Comparison of ENCODE assay signal across 27 cellular contexts in the genomic region with DNA sequence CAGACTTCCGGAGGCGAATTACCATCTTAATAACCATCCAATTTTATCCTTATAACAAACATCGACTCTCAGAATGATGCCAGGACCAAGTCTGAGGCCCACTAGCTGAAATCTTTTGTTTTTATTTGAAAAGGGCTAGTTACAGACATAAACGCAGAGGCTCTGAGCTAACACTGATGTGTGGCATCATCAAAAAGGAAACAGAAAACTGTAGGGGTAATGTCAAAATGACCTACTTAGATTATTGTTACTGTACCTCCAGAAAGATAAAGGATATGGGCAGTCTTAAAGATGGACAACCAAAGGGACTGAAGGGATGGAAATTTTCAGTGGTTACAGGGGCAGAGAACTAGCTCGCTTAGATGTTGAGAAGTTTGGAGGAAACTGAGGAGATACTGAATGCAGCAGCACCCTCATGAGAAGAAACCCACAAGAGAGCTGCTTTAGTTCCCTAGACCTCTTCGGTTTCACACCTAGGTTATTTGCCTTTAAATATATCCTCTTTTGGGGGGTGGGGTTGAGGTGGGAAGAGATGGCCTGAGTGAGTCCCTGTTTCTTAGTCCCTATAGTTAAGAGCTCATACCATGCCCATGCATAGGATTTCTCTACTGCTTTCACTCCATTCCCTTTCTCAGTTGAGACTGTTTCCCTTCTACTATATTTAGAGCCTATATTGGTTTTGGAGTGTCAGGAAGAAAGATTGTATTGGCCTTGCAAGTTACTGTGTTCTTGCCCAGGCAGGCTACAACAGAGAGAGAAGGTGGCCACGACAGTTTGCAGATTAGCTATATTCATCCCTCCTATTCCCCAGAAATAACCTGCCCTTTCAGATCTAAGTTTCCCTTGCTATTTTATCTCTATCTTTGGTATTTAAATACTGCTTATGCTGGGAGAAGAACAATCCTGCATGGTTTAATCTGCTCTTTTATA.
DNase-seq lines count a peak whose midpoint lies in the region; ATAC-seq and TF ChIP-seq lines count a peak whose summit lies in the region.
"Had no signal": no experiment of that assay in that cellular context is flagged by ENCODE, and none has a peak within 500 bp of the region (broad histone marks: within the 10 kb centered on the region; RNA-seq: fewer than 3 reads in every experiment).

No MANE protein-coding gene starts in this region.

- H3K9me3 Mint-ChIP-seq in effector memory CD8-positive, alpha-beta T cell, result no peaks in the 10 kb centered on the region
- H3K9me3 Mint-ChIP-seq: naive thymus-derived CD8-positive, alpha-beta T cell; type B pancreatic cell had no signal

- no peaks in the 10 kb centered on the region for H3K27me3 Mint-ChIP-seq in effector memory CD8-positive, alpha-beta T cell
- H3K27me3 Mint-ChIP-seq: activated CD4-positive, alpha-beta T cell treated with anti-CD3 and anti-CD28 coated beads for 36 hours; naive thymus-derived CD8-positive, alpha-beta T cell; progenitor cell of endocrine pancreas; type B pancreatic cell had no signal

- H3K4me3 ChIP-seq in Karpas-422 (ENCODE audit: low read length), result no peak overlapping the region
- H3K4me3 ChIP-seq: cardiac muscle cell, K562, stomach had no signal

- no peaks in the 10 kb centered on the region for H3K27me3 ChIP-seq in Karpas-422 (ENCODE audit: low read length)
- H3K27me3 ChIP-seq: cardiac muscle cell, stomach had no signal

- no peak overlapping the region for H3K9ac ChIP-seq in Karpas-422 (ENCODE audit: low read length)

- H3K9me2 ChIP-seq in Karpas-422 (replicated peaks; ENCODE audit: insufficient read depth, low read length), result no peaks in the 10 kb centered on the region

- H3K9me3 ChIP-seq in Karpas-422 (ENCODE audit: low read length), result no peaks in the 10 kb centered on the region
- H3K9me3 ChIP-seq: stomach had no signal

- no peaks in the 10 kb centered on the region for H3K4me1 ChIP-seq in Karpas-422 (ENCODE audit: low read length)
- H3K4me1 ChIP-seq: stomach had no signal

- no peaks in the 10 kb centered on the region for H4K20me1 ChIP-seq in Karpas-422 (ENCODE audit: insufficient read depth, low read depth, low read length)

- H3K36me3 ChIP-seq in Karpas-422 (ENCODE audit: insufficient read depth, low read length), result no peaks in the 10 kb centered on the region
- H3K36me3 ChIP-seq: cardiac muscle cell, stomach had no signal

- H3K36me3 Mint-ChIP-seq in effector memory CD8-positive, alpha-beta T cell (ENCODE audit: insufficient read depth), result no peaks in the 10 kb centered on the region
- H3K36me3 Mint-ChIP-seq: naive thymus-derived CD8-positive, alpha-beta T cell had no signal

- in situ Hi-C loops in GM13976 (cut with MboI; ENCODE audit: low sequenced_read_pairs, unreplicated experiment), result no loop called here

- TF ChIP-seq CTCF in GM13976 (IDR thresholded peaks at IDR 0.05; ENCODE audit: borderline replicate concordance, control extremely low read depth, extremely low read depth, insufficient read depth, missing control alignments), result no peak

- H2AFZ ChIP-seq in Karpas-422 (ENCODE audit: low read length), result no peak overlapping the region

- H3K27ac ChIP-seq in Karpas-422 (ENCODE audit: low read length), result no peak overlapping the region
- H3K27ac ChIP-seq: cardiac muscle cell, epithelial cell of prostate, RWPE1, stomach had no signal

- ATAC-seq in GM19023 (IDR thresholded peaks at IDR 0.05; ENCODE audit: unreplicated experiment) (peak; percentile 73), HG02759 (IDR thresholded peaks at IDR 0.05; ENCODE audit: unreplicated experiment) (peak; percentile 75)
- peak; percentile 89 for ATAC-seq in effector memory CD8-positive, alpha-beta T cell (replicated peaks)
- ATAC-seq: activated CD4-positive, alpha-beta T cell treated with anti-CD3 and anti-CD28 coated beads for 36 hours; K562; naive thymus-derived CD8-positive, alpha-beta T cell had no signal

- peak overlapping the region; percentile 71 to 83 for H3K27ac Mint-ChIP-seq in effector memory CD8-positive, alpha-beta T cell
- H3K27ac Mint-ChIP-seq: activated CD4-positive, alpha-beta T cell treated with anti-CD3 and anti-CD28 coated beads for 36 hours; progenitor cell of endocrine pancreas; type B pancreatic cell had no signal

- peaks cover 16 to 17% of the 10 kb centered on the region in 2 donors for H3K4me1 Mint-ChIP-seq in effector memory CD8-positive, alpha-beta T cell (ENCODE audit: low read depth in 2 of 2)
- H3K4me1 Mint-ChIP-seq: activated CD4-positive, alpha-beta T cell treated with anti-CD3 and anti-CD28 coated beads for 36 hours had no signal

- H3K4me2 ChIP-seq in Karpas-422 (ENCODE audit: low read depth, low read length, poor library complexity, severe bottlenecking), result no peak overlapping the region

- H3K4me3 Mint-ChIP-seq in effector memory CD8-positive, alpha-beta T cell, result peak overlapping the region; percentile 6 to 43
- H3K4me3 Mint-ChIP-seq: activated CD4-positive, alpha-beta T cell treated with anti-CD3 and anti-CD28 coated beads for 36 hours; type B pancreatic cell had no signal

- DNase-seq in GM13976 (ENCODE audit: low spot score) (peak; percentile 19), Karpas-422 (no peak), GM19238 (ENCODE audit: insufficient read length, low spot score) (no peak), hepatic stellate cell (ENCODE audit: low spot score) (no peak), mesenteric fat pad (ENCODE audit: low spot score) (no peak)
- no peak for DNase-seq in effector memory CD8-positive, alpha-beta T cell
- DNase-seq: activated CD4-positive, alpha-beta T cell treated with anti-CD3 and anti-CD28 coated beads for 36 hours; activated CD8-positive, alpha-beta memory T cell treated with anti-CD3 and anti-CD28 coated beads, Interleukin-2, amount 50 U/mL, for 4 hours; activated gamma-delta T cell; amniotic stem cell; dermis blood vessel endothelial cell; foreskin fibroblast; GOT3; kidney; naive thymus-derived CD8-positive, alpha-beta T cell; NCI-H2029; NCI-H446; stimulated activated CD4-positive, alpha-beta T cell treated with anti-CD3 and anti-CD28 coated beads, Interleukin-2, amount 100 ng/mL, for 24 hours; stomach had no signal

- no peaks in the 10 kb centered on the region for H3K79me2 ChIP-seq in Karpas-422 (ENCODE audit: low read length)
